In the genomic region with DNA sequence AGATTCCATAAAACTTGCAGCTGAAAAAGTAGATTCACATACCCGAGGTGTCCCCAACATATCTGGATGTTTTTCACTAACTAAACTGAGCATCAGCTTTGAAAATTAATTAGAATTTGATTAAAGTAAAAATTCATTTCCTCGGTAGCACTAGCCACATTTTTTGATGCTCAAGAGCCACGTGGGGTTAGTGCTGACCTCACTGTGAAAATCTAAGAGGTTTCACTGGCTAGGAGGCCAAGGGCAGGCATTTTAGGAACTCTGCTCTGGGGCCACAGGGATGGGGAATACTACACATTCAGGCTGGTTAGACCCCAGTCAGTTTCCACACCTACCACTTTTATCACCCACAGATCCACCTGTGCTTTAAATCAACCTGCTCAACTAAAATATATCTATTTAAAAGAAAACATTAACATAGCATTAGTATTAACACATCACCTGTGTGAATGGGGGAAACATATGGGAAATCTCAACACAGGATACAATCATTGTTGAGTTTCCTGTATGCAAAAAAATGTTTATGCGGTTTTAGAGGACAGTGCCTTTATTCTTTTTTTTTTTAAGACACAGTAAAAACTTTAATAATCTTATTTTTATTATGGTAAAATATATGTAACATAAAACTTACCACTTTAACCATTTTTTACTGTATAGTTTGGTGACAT, we compare ENCODE assay signal across 1 cellular context.
A peak's percentile ranks its signal among the peaks of the same experiment; 100 is the strongest.
TF ChIP-seq lines count a peak whose summit lies in the region.

No MANE protein-coding gene starts in this region.

TF ChIP-seq in GM12878, 131 proteins besides CTCF, POLR2A, EP300 and RAD21:
- TF ChIP-seq RAD51 (IDR thresholded peaks at IDR 0.05), result peak; percentile 36; the same call in 1 of the 2 replicates
- no peak for TF ChIP-seq ZBED1 (IDR thresholded peaks at IDR 0.05; ENCODE audit: borderline replicate concordance)
- TF ChIP-seq, protein P1, sequence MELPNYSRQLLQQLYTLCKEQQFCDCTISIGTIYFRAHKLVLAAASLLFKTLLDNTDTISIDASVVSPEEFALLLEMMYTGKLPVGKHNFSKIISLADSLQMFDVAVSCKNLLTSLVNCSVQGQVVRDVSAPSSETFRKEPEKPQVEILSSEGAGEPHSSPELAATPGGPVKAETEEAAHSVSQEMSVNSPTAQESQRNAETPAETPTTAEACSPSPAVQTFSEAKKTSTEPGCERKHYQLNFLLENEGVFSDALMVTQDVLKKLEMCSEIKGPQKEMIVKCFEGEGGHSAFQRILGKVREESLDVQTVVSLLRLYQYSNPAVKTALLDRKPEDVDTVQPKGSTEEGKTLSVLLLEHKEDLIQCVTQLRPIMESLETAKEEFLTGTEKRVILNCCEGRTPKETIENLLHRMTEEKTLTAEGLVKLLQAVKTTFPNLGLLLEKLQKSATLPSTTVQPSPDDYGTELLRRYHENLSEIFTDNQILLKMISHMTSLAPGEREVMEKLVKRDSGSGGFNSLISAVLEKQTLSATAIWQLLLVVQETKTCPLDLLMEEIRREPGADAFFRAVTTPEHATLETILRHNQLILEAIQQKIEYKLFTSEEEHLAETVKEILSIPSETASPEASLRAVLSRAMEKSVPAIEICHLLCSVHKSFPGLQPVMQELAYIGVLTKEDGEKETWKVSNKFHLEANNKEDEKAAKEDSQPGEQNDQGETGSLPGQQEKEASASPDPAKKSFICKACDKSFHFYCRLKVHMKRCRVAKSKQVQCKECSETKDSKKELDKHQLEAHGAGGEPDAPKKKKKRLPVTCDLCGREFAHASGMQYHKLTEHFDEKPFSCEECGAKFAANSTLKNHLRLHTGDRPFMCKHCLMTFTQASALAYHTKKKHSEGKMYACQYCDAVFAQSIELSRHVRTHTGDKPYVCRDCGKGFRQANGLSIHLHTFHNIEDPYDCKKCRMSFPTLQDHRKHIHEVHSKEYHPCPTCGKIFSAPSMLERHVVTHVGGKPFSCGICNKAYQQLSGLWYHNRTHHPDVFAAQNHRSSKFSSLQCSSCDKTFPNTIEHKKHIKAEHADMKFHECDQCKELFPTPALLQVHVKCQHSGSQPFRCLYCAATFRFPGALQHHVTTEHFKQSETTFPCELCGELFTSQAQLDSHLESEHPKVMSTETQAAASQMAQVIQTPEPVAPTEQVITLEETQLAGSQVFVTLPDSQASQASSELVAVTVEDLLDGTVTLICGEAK (IDR thresholded peaks at IDR 0.05; ENCODE audit: borderline replicate concordance), result peak; percentile 74
- TF ChIP-seq PAX8 (IDR thresholded peaks at IDR 0.05), result no peak
- TF ChIP-seq RUNX3 (IDR thresholded peaks at IDR 0.05; ENCODE audit: low read length), result peak; percentile 43
- 0 out of 2 replicates have a peak, but pooled peaks have one; percentile 13 for TF ChIP-seq CBFB (IDR thresholded peaks at IDR 0.05; ENCODE audit: low read depth)
- peak; percentile 21; the same call in 1 of the 2 replicates for TF ChIP-seq ZNF384 (IDR thresholded peaks at IDR 0.05; ENCODE audit: borderline replicate concordance, low read depth, low read length)
- TF ChIP-seq, protein P2, sequence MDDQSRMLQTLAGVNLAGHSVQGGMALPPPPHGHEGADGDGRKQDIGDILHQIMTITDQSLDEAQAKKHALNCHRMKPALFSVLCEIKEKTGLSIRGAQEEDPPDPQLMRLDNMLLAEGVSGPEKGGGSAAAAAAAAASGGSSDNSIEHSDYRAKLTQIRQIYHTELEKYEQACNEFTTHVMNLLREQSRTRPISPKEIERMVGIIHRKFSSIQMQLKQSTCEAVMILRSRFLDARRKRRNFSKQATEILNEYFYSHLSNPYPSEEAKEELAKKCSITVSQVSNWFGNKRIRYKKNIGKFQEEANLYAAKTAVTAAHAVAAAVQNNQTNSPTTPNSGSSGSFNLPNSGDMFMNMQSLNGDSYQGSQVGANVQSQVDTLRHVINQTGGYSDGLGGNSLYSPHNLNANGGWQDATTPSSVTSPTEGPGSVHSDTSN (IDR thresholded peaks at IDR 0.05; ENCODE audit: insufficient replicate concordance, low read depth, low read length), result no peak
